Comparison of ENCODE assay signal across 12 cellular contexts in genomic region chr3:55899887-55900286, GRCh38.
DNase-seq lines count a peak whose midpoint lies in the region; ATAC-seq and TF ChIP-seq lines count a peak whose summit lies in the region.
"Had no signal": no experiment of that assay in that cellular context is flagged by ENCODE, and none has a peak within 500 bp of the region (broad histone marks: within the 10 kb centered on the region; RNA-seq: fewer than 3 reads in every experiment).

No MANE protein-coding gene starts in this region.

- no peaks in the 10 kb centered on the region for H3K27me3 Mint-ChIP-seq in Caco-2 (ENCODE audit: insufficient read depth, unreplicated experiment)
- H3K27me3 Mint-ChIP-seq in immature natural killer cell (ENCODE audit: low read depth in 3 of 3): peaks cover 0 to 2% (median 1%) of the 10 kb centered on the region in 3 donors
- H3K27me3 Mint-ChIP-seq: CD4-positive, alpha-beta T cell had no signal

- H3K9me3 ChIP-seq in Caco-2 (no peaks in the 10 kb centered on the region), right lobe of liver (no peaks in the 10 kb centered on the region)
- H3K9me3 ChIP-seq: sigmoid colon had no signal

- H3K27ac Mint-ChIP-seq in Caco-2 (ENCODE audit: unreplicated experiment): no peak overlapping the region
- no peak overlapping the region for H3K27ac Mint-ChIP-seq in immature natural killer cell
- H3K27ac Mint-ChIP-seq: CD4-positive, alpha-beta T cell had no signal

- H3K4me1 ChIP-seq in Caco-2 (no peaks in the 10 kb centered on the region), right lobe of liver (peaks cover 0 to 2% (median 0%) of the 10 kb centered on the region in 4 donors)

- no peaks in the 10 kb centered on the region for H3K9me3 Mint-ChIP-seq in Caco-2 (ENCODE audit: unreplicated experiment)
- H3K9me3 Mint-ChIP-seq in immature natural killer cell: peaks cover 0 to 4% (median 0%) of the 10 kb centered on the region in 6 donors
- H3K9me3 Mint-ChIP-seq: CD4-positive, alpha-beta T cell had no signal

- intact Hi-C loops in Caco-2 (cut with micrococcal nuclease; ENCODE audit: unreplicated experiment) (loop anchor here (1.0 to 5.0 kb wide), 5 partner anchors 142 to 1048 kb away; partner anchors contain the start of gene WNT5A), right lobe of liver (cut with DNase I) (loop anchor here in 1 of 2 donors (10.0 kb wide), 1 partner anchor 415 kb away; the partner anchor contains the start of gene WNT5A)

- DNase-seq in Caco-2: peak; percentile 43 to 53
- no peak for DNase-seq in brain microvascular endothelial cell
- DNase-seq in right lobe of liver: peak in 1 of 3 donors; percentile 27
- DNase-seq in SIG-M5 treated with dmso at 0.1 percent for 504 hours (lab: John Stamatoyannopoulos, UW; ENCODE audit: unreplicated experiment): no peak
- DNase-seq in immature natural killer cell: no peak
- DNase-seq: CD4-positive, alpha-beta T cell; NCI-H1048; NCI-H524; sigmoid colon had no signal

- in situ Hi-C loops in brain microvascular endothelial cell (cut with HindIII; ENCODE audit: low pct_ligation_motif_present, low sequenced_read_pairs): no loop called here

- H3K4me1 Mint-ChIP-seq in Caco-2 (ENCODE audit: low read depth, unreplicated experiment) (no peaks in the 10 kb centered on the region), immature natural killer cell (no peaks in the 10 kb centered on the region)

- TF ChIP-seq CTCF in Caco-2 (IDR thresholded peaks at IDR 0.05; ENCODE audit: insufficient read depth in 1 of 2, low read depth in 1 of 2, low read length in 1 of 2, severe bottlenecking in 1 of 2, unreplicated experiment in 1 of 2) (peak; percentile 65 to 74), LNCAP (IDR thresholded peaks at IDR 0.05) (peak; percentile 78), brain microvascular endothelial cell (IDR thresholded peaks at IDR 0.05; ENCODE audit: low read depth, low read length, missing control alignments) (peak; percentile 56), right lobe of liver (IDR thresholded peaks at IDR 0.05) (peak; percentile 27 to 43 (median 36))

- no peaks in the 10 kb centered on the region for H3K27me3 ChIP-seq in Caco-2 (replicated peaks; ENCODE audit: control insufficient read depth, insufficient read depth, low read length)
- H3K27me3 ChIP-seq in brain microvascular endothelial cell (replicated peaks): peaks cover 1% of the 10 kb centered on the region
- no peaks in the 10 kb centered on the region for H3K27me3 ChIP-seq in right lobe of liver
- H3K27me3 ChIP-seq: sigmoid colon had no signal

- WGBS in right lobe of liver (ENCODE audit: insufficient coverage, low coverage, low lambda C conversion rate, missing lambda C conversion rate): 53% methylated on average over 3 of the region's 3 CpGs

- POLR2A ChIA-PET in Caco-2 (lab: Charles Lee): no interaction called here

- H3K4me3 Mint-ChIP-seq in Caco-2 (ENCODE audit: unreplicated experiment) (no peak overlapping the region), immature natural killer cell (no peak overlapping the region)
- H3K4me3 Mint-ChIP-seq: CD4-positive, alpha-beta T cell had no signal

- H3K4me3 ChIP-seq in Caco-2 (ENCODE audit: low read depth, low read length) (no peak overlapping the region), brain microvascular endothelial cell (ENCODE audit: low read depth, low read length) (no peak overlapping the region), right lobe of liver (no peak overlapping the region)
- H3K4me3 ChIP-seq: sigmoid colon had no signal

- H3K36me3 ChIP-seq in Caco-2 (ENCODE audit: control insufficient read depth, insufficient read depth, low read length): no peaks in the 10 kb centered on the region
- H3K36me3 ChIP-seq in brain microvascular endothelial cell (replicated peaks): no peaks in the 10 kb centered on the region
- no peaks in the 10 kb centered on the region for H3K36me3 ChIP-seq in right lobe of liver
- H3K36me3 ChIP-seq: sigmoid colon had no signal

- BruUV-seq in Caco-2 (replicated peaks; lab: Mats Ljungman, UMichigan): no TSS peak

- TF ChIP-seq POLR2A in right lobe of liver (IDR thresholded peaks at IDR 0.05): no peak

- no peak overlapping the region for H3K27ac ChIP-seq in brain microvascular endothelial cell
- H3K27ac ChIP-seq in right lobe of liver: no peak overlapping the region
- H3K27ac ChIP-seq: sigmoid colon had no signal

- ATAC-seq in right lobe of liver (peak; percentile 40 to 55 (median 48)), GM19324 (IDR thresholded peaks at IDR 0.05; ENCODE audit: low FRiP score, unreplicated experiment) (no peak), HG03039 (IDR thresholded peaks at IDR 0.05; ENCODE audit: unreplicated experiment) (no peak)

- no peaks in the 10 kb centered on the region for H3K36me3 Mint-ChIP-seq in Caco-2 (ENCODE audit: insufficient read depth, unreplicated experiment)
- no peaks in the 10 kb centered on the region for H3K36me3 Mint-ChIP-seq in immature natural killer cell

- CTCF ChIA-PET in Caco-2 (lab: Charles Lee): no interaction called here

Comparison
In these comparisons a context has a peak if more than half of its experiments do, and no peak if none do; other contexts are left out.
1. DNase-seq: peak in Caco-2 (2 of 2); none in brain microvascular endothelial cell (single experiment), SIG-M5 treated with dmso at 0.1 percent for 504 hours (single experiment) and immature natural killer cell (0 of 3).
2. ATAC-seq: peak in right lobe of liver (4 of 4); none in GM19324 (single experiment) and HG03039 (single experiment).
3. Peak in every context shown above with its lines, with median percentiles within 50 percentile points of each other: CTCF ChIP-seq.